In the genomic region with DNA sequence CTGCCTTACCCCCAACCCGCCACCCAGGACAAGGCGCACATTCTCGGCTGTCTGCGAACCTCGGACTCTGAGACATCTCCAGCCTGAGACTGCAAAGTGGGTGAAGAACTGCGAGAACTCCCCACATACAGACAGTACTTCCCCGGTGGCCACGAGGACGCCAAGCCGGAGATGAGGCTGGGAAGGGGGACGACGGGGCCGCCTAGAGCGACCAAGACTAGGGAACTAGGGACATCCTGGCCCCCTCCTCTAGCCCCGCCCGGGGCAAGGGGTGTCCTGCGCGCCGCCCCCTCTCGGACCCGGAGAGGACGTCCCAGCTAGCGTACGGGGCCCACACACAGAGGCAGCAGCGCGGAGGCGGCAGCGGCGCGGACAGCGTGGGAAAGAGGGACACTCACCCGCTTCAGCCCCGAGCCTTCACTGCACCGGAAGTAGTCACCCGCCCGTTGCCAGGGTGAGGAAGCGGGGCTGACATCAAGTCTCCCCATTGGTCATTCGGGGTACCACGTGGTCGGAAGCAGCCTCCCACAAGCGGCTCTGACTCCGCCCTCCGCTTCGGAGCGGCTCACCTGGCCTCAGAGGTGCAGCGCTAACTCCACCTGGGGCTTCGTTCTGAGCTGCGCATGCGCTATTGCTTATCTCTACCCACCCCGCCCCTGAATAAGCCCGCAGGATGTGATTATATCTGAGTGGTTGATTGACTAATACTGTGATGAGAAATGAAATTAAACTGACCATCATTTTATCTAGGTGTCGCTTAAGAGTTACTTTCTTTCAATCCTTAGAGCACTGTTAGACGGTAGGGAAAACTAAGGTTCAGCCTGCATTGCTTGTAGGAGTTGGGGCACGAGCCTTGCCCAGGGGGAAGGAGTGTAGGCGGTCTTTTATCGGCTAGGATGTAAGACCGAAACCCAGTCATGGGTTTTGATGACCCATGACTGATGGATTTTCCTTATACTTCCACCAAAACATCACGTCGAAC, we compare ENCODE assay signal across 1 cellular context.
TF ChIP-seq lines count a peak whose summit lies in the region.

TSS of gene TASP1 (minus strand) at position 437 of the 982 bp plus-strand sequence. CDS start 8,854 bp downstream, outside the sequence.

TF ChIP-seq in HepG2, 621 proteins besides CTCF, POLR2A, EP300 and RAD21 (continued from another document and continues in another):
- TF ChIP-seq ZNF510 (CRISPR knock-in tag; IDR thresholded peaks at IDR 0.05; ENCODE audit: low read depth): peak; percentile 80
- no peak for TF ChIP-seq PLRG1 (conservative IDR thresholded peaks at IDR 0.05)
- TF ChIP-seq IRX3 (CRISPR knock-in tag; IDR thresholded peaks at IDR 0.05; ENCODE audit: borderline replicate concordance, low read depth): peak; percentile 82; the same call in 1 of the 2 replicates
- no peak for TF ChIP-seq ZNF460 (CRISPR knock-in tag; IDR thresholded peaks at IDR 0.05; ENCODE audit: borderline replicate concordance)
- no peak for TF ChIP-seq MIER2 (CRISPR knock-in tag; IDR thresholded peaks at IDR 0.05)
- peak; percentile 82 for TF ChIP-seq AGO1 (IDR thresholded peaks at IDR 0.05; ENCODE audit: low read depth, low read length, poor library complexity, severe bottlenecking)
- TF ChIP-seq NFKBIZ (CRISPR knock-in tag; IDR thresholded peaks at IDR 0.05): no peak
- TF ChIP-seq GLI4 (CRISPR knock-in tag; IDR thresholded peaks at IDR 0.05; ENCODE audit: borderline replicate concordance): peak; percentile 95; the same call in 1 of the 2 replicates
- TF ChIP-seq DNMT1 (CRISPR knock-in tag; IDR thresholded peaks at IDR 0.05): 0 out of 2 replicates have a peak, but pooled peaks have one; percentile 21
- TF ChIP-seq ZNF333 (CRISPR knock-in tag; IDR thresholded peaks at IDR 0.05; ENCODE audit: borderline replicate concordance): peak; percentile 27; the same call in 1 of the 2 replicates
- TF ChIP-seq SATB2 (CRISPR knock-in tag; IDR thresholded peaks at IDR 0.05): no peak
- peak; percentile 87 for TF ChIP-seq IKZF4 (CRISPR knock-in tag; IDR thresholded peaks at IDR 0.05; ENCODE audit: borderline replicate concordance, low read depth, not compliant biosample characterization)
- TF ChIP-seq BCL6 (CRISPR knock-in tag; IDR thresholded peaks at IDR 0.05): 0 out of 2 replicates have a peak, but pooled peaks have one; percentile 29
- no peak for TF ChIP-seq ZBTB37 (CRISPR knock-in tag; IDR thresholded peaks at IDR 0.05)
- no peak for TF ChIP-seq KAT2B (IDR thresholded peaks at IDR 0.05; ENCODE audit: borderline replicate concordance, low read depth, low read length)
- TF ChIP-seq ZNF879 (CRISPR knock-in tag; IDR thresholded peaks at IDR 0.05): 0 out of 2 replicates have a peak, but pooled peaks have one; percentile 79
- TF ChIP-seq, protein P1, sequence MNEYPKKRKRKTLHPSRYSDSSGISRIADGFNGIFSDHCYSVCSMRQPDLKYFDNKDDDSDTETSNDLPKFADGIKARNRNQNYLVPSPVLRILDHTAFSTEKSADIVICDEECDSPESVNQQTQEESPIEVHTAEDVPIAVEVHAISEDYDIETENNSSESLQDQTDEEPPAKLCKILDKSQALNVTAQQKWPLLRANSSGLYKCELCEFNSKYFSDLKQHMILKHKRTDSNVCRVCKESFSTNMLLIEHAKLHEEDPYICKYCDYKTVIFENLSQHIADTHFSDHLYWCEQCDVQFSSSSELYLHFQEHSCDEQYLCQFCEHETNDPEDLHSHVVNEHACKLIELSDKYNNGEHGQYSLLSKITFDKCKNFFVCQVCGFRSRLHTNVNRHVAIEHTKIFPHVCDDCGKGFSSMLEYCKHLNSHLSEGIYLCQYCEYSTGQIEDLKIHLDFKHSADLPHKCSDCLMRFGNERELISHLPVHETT (CRISPR knock-in tag; conservative IDR thresholded peaks at IDR 0.05): no peak
- TF ChIP-seq ARID2 (CRISPR knock-in tag; IDR thresholded peaks at IDR 0.05; ENCODE audit: borderline replicate concordance): no peak
- peak; percentile 59; the same call in 1 of the 2 replicates for TF ChIP-seq RXRA (CRISPR knock-in tag; IDR thresholded peaks at IDR 0.05)
- peak; percentile 92; the same call in 1 of the 2 replicates for TF ChIP-seq MXD4 (CRISPR knock-in tag; IDR thresholded peaks at IDR 0.05)
- peak; percentile 10; the same call in 1 of the 2 replicates for TF ChIP-seq THRA (CRISPR knock-in tag; IDR thresholded peaks at IDR 0.05; ENCODE audit: borderline replicate concordance)
- no peak for TF ChIP-seq PHB2 (IDR thresholded peaks at IDR 0.05; ENCODE audit: partially characterized antibody)
- no peak for TF ChIP-seq ZNF101 (CRISPR knock-in tag; IDR thresholded peaks at IDR 0.05; ENCODE audit: borderline replicate concordance, low read depth)
- peak; percentile 71; the same call in 1 of the 2 replicates for TF ChIP-seq ESRRA (CRISPR knock-in tag; IDR thresholded peaks at IDR 0.05; ENCODE audit: low read depth)
- TF ChIP-seq, protein P2, sequence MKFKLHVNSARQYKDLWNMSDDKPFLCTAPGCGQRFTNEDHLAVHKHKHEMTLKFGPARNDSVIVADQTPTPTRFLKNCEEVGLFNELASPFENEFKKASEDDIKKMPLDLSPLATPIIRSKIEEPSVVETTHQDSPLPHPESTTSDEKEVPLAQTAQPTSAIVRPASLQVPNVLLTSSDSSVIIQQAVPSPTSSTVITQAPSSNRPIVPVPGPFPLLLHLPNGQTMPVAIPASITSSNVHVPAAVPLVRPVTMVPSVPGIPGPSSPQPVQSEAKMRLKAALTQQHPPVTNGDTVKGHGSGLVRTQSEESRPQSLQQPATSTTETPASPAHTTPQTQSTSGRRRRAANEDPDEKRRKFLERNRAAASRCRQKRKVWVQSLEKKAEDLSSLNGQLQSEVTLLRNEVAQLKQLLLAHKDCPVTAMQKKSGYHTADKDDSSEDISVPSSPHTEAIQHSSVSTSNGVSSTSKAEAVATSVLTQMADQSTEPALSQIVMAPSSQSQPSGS (CRISPR knock-in tag; IDR thresholded peaks at IDR 0.05): peak; percentile 84
- no peak for TF ChIP-seq KLF15 (CRISPR knock-in tag; IDR thresholded peaks at IDR 0.05; ENCODE audit: borderline replicate concordance)
- TF ChIP-seq, protein P3, sequence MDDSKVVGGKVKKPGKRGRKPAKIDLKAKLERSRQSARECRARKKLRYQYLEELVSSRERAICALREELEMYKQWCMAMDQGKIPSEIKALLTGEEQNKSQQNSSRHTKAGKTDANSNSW (CRISPR knock-in tag; IDR thresholded peaks at IDR 0.05; ENCODE audit: borderline replicate concordance): peak; percentile 31; the same call in 1 of the 2 replicates
- no peak for TF ChIP-seq RCOR2 (CRISPR knock-in tag; IDR thresholded peaks at IDR 0.05)
- peak; percentile 34; the same call in 1 of the 2 replicates for TF ChIP-seq AHR (CRISPR knock-in tag; IDR thresholded peaks at IDR 0.05)
- no peak for TF ChIP-seq SNRNP70 (IDR thresholded peaks at IDR 0.05; ENCODE audit: low read depth, low read length)
- peak; percentile 83; the same call in 1 of the 2 replicates for TF ChIP-seq ZNF768 (CRISPR knock-in tag; IDR thresholded peaks at IDR 0.05)
- TF ChIP-seq NONO (IDR thresholded peaks at IDR 0.05): no peak
- TF ChIP-seq NONO (CRISPR knock-in tag; conservative IDR thresholded peaks at IDR 0.05): peak; percentile 85
- no peak for TF ChIP-seq ZNF850 (CRISPR knock-in tag; conservative IDR thresholded peaks at IDR 0.05)
- no peak for TF ChIP-seq SRSF9 (IDR thresholded peaks at IDR 0.05; ENCODE audit: borderline replicate concordance, insufficient read depth, low read depth, low read length, poor library complexity, severe bottlenecking)
- TF ChIP-seq RBAK (CRISPR knock-in tag; IDR thresholded peaks at IDR 0.05): no peak
- peak; percentile 84 for TF ChIP-seq ZNF782 (CRISPR knock-in tag; IDR thresholded peaks at IDR 0.05; ENCODE audit: borderline replicate concordance)
- TF ChIP-seq ZNF367 (CRISPR knock-in tag; IDR thresholded peaks at IDR 0.05; ENCODE audit: borderline replicate concordance): no peak
- TF ChIP-seq CHCHD3 (CRISPR knock-in tag; IDR thresholded peaks at IDR 0.05): no peak
- peak; percentile 88 for TF ChIP-seq AKAP8 (CRISPR knock-in tag; IDR thresholded peaks at IDR 0.05)
- TF ChIP-seq ZNF136 (CRISPR knock-in tag; IDR thresholded peaks at IDR 0.05; ENCODE audit: low read depth): peak; percentile 82
- no peak for TF ChIP-seq PRDM15 (CRISPR knock-in tag; IDR thresholded peaks at IDR 0.05)
- TF ChIP-seq, protein P4, sequence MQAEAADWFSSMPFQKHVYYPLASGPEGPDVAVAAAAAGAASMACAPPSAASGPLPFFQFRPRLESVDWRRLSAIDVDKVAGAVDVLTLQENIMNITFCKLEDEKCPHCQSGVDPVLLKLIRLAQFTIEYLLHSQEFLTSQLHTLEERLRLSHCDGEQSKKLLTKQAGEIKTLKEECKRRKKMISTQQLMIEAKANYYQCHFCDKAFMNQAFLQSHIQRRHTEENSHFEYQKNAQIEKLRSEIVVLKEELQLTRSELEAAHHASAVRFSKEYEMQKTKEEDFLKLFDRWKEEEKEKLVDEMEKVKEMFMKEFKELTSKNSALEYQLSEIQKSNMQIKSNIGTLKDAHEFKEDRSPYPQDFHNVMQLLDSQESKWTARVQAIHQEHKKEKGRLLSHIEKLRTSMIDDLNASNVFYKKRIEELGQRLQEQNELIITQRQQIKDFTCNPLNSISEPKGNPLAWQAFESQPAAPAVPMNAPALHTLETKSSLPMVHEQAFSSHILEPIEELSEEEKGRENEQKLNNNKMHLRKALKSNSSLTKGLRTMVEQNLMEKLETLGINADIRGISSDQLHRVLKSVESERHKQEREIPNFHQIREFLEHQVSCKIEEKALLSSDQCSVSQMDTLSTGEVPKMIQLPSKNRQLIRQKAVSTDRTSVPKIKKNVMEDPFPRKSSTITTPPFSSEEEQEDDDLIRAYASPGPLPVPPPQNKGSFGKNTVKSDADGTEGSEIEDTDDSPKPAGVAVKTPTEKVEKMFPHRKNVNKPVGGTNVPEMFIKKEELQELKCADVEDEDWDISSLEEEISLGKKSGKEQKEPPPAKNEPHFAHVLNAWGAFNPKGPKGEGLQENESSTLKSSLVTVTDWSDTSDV (CRISPR knock-in tag; IDR thresholded peaks at IDR 0.05): peak; percentile 89
- peak; percentile 30; the same call in 1 of the 2 replicates for TF ChIP-seq ZNF558 (CRISPR knock-in tag; IDR thresholded peaks at IDR 0.05; ENCODE audit: borderline replicate concordance)
- TF ChIP-seq, protein P5, sequence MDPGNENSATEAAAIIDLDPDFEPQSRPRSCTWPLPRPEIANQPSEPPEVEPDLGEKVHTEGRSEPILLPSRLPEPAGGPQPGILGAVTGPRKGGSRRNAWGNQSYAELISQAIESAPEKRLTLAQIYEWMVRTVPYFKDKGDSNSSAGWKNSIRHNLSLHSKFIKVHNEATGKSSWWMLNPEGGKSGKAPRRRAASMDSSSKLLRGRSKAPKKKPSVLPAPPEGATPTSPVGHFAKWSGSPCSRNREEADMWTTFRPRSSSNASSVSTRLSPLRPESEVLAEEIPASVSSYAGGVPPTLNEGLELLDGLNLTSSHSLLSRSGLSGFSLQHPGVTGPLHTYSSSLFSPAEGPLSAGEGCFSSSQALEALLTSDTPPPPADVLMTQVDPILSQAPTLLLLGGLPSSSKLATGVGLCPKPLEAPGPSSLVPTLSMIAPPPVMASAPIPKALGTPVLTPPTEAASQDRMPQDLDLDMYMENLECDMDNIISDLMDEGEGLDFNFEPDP (CRISPR knock-in tag; conservative IDR thresholded peaks at IDR 0.05): no peak
- TF ChIP-seq ZFYVE20 (CRISPR knock-in tag; IDR thresholded peaks at IDR 0.05; ENCODE audit: borderline replicate concordance, low read depth): no peak
